In genomic region chr5:66595877-66596790, GRCh38 we compare ENCODE assay signal across 8 cellular contexts. TPM values are rescaled to one million over a fixed set of nuclear protein-coding genes. Genes with fewer than 3 reads are reported as not detected.
DNase-seq lines count a peak whose midpoint lies in the region; ATAC-seq and TF ChIP-seq lines count a peak whose summit lies in the region.

TSS of gene MAST4 (plus strand) at chr5:66596393. CDS start at chr5:66596656, 263 bp downstream.

- peak within 1 kb of the TSS; percentile 17 for H3K4me3 ChIP-seq in mucosa of descending colon

- intact Hi-C loops in mucosa of descending colon (cut with DNase I, micrococcal nuclease): no loop called here

- no peaks in the 10 kb centered on the region for H3K36me3 ChIP-seq in mucosa of descending colon (ENCODE audit: low read depth)

- ATAC-seq in esophagus mucosa: peak; percentile 97
- ATAC-seq in mucosa of descending colon: peak; percentile 98

- H3K9me3 ChIP-seq in mucosa of descending colon: no peaks in the 10 kb centered on the region

- TF ChIP-seq CTCF in GM20000 (IDR thresholded peaks at IDR 0.05; ENCODE audit: extremely low read depth, missing control alignments) (no peak), mucosa of descending colon (IDR thresholded peaks at IDR 0.05) (no peak)

- H3K4me1 ChIP-seq in mucosa of descending colon (ENCODE audit: low read depth): peaks cover 11% of the 10 kb centered on the region

- DNase-seq in COLO668 (lab: John Stamatoyannopoulos, UW; ENCODE audit: unreplicated experiment): peak; percentile 87
- peak; percentile 94 for DNase-seq in GM20000 (ENCODE audit: low spot score)
- peak; percentile 89 for DNase-seq in HPDE6-E6E7 (ENCODE audit: extremely low spot score)
- DNase-seq in NCI-H82 (lab: John Stamatoyannopoulos, UW): peak; percentile 73
- DNase-seq in activated CD8-positive, alpha-beta memory T cell treated with anti-CD3 and anti-CD28 coated beads, Interleukin-2, amount 50 U/mL, for 48 hours: peak; percentile 85
- peak; percentile 91 to 95 (median 92) for DNase-seq in mucosa of descending colon
- DNase-seq in stimulated activated CD8-positive, alpha-beta memory T cell treated with anti-CD3 and anti-CD28 coated beads, Interleukin-7, amount 100 ng/mL, for 48 hours (ENCODE audit: extremely low read depth in 1 of 2, low read depth in 1 of 2): peak; percentile 51 to 57

RNA-seq across cellular contexts. Expression of gene MAST4, which starts in this region (rescaled TPM):
- total RNA-seq in esophagus mucosa: 106 TPM
- total RNA-seq in mucosa of descending colon: 10 to 100 TPM; 16.2 to 34.0 (median 22.5) TPM

Comparison
In these comparisons a context has a peak if more than half of its experiments do, and no peak if none do; other contexts are left out.
1. Peak in every context shown above with its lines: DNase-seq, ATAC-seq and H3K4me3 ChIP-seq.